In the genomic region with DNA sequence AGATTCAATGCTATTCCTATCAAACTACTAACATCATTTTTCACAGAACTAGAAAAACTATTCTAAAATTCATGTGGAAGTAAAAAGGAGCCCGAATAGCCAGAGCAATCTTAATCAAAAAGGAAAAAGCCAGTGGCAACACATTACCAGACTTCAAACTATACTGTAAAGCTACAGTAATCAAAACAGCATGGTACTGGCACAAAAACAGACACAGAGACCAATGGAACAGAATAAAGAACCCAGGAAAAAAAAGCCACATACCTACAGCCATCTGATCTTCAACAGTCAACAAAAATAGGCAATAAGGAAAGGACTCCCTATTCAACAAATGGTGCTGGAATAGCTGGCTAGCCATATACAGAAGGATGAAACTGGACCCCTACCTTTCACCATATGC, we compare ENCODE assay signal across 34 cellular contexts. TPM values are rescaled to one million over a fixed set of nuclear protein-coding genes. Genes with fewer than 3 reads are reported as not detected.
"Had no signal": no experiment of that assay in that cellular context is flagged by ENCODE, and none has a peak within 500 bp of the region (broad histone marks: within the 10 kb centered on the region; RNA-seq: fewer than 3 reads in every experiment).

No MANE protein-coding gene starts in this region.

- H3K4me1 ChIP-seq: adrenal gland, ascending aorta, body of pancreas, breast epithelium had no signal

- H3K4me3 ChIP-seq: adrenal gland, ascending aorta, body of pancreas, breast epithelium, cardiac muscle cell had no signal

- H3K36me3 ChIP-seq: adrenal gland, ascending aorta, brain microvascular endothelial cell, breast epithelium, cardiac muscle cell had no signal

- FAIRE-seq: astrocyte, bronchial epithelial cell had no signal

- ATAC-seq: activated naive CD4-positive, alpha-beta T cell treated with anti-CD3 and anti-CD28 coated beads, Interleukin-2, amount 50 U/mL, for 72 hours; activated naive CD8-positive, alpha-beta T cell treated with anti-CD3 and anti-CD28 coated beads, Interleukin-2, amount 50 U/mL, for 24 hours; activated T-cell treated with anti-CD3 and anti-CD28 coated beads, Interleukin-2, amount 50 U/mL, for 4 hours; activated T-cell treated with anti-CD3 and anti-CD28 coated beads, Interleukin-2, amount 50 U/mL, for 72 hours; activated T-helper 17 cell treated with anti-CD3 and anti-CD28 coated beads, Interleukin-2, amount 50 U/mL, for 72 hours; body of pancreas had no signal

- DNase-seq: activated effector memory CD4-positive, alpha-beta T cell treated with anti-CD3 and anti-CD28 coated beads, Interleukin-2, amount 50 U/mL, for 16 hours; activated effector memory CD4-positive, alpha-beta T cell treated with Interleukin-2 at 50 U/mL for 16 hours; activated gamma-delta T cell; activated gamma-delta T cell treated with Interleukin-2 at 50 U/mL for 16 hours; activated naive CD4-positive, alpha-beta T cell; activated naive CD4-positive, alpha-beta T cell treated with anti-CD3 and anti-CD28 coated beads for 36 hours; activated naive CD4-positive, alpha-beta T cell treated with anti-CD3 and anti-CD28 coated beads, Interleukin-2, amount 10 ng/mL, durations not matched to agents 7 days and 5 days; activated naive CD4-positive, alpha-beta T cell treated with anti-CD3 and anti-CD28 coated beads, Interleukin-2, amount 50 U/mL, for 16 hours; activated naive CD4-positive, alpha-beta T cell treated with Interleukin-2 at 50 U/mL for 16 hours; activated naive CD8-positive, alpha-beta T cell treated with anti-CD3 and anti-CD28 coated beads for 36 hours; activated naive CD8-positive, alpha-beta T cell treated with anti-CD3 and anti-CD28 coated beads, Interleukin-2, amount 10 ng/mL, durations not matched to agents 7 days and 5 days; activated naive CD8-positive, alpha-beta T cell treated with anti-CD3 and anti-CD28 coated beads, Interleukin-2, amount 50 U/mL, for 24 hours; activated T-cell treated with anti-CD3 and anti-CD28 coated beads, Interleukin-2, amount 50 U/mL, for 4 hours; activated T-cell treated with anti-CD3 and anti-CD28 coated beads, Interleukin-2, amount 50 U/mL, for 48 hours; activated T-cell treated with anti-CD3 and anti-CD28 coated beads, Interleukin-2, amount 50 U/mL, for 72 hours; adrenal gland; amniotic stem cell; amygdala; anterior cingulate cortex; aorta; body of pancreas; brain microvascular endothelial cell; caudate nucleus; central memory CD4-positive, alpha-beta T cell; cerebellar nuclear complex had no signal

- H3K27me3 ChIP-seq: adrenal gland, ascending aorta, body of pancreas, brain microvascular endothelial cell, breast epithelium, cardiac muscle cell had no signal

- H3K27ac ChIP-seq: adrenal gland, ascending aorta, body of pancreas, brain microvascular endothelial cell, breast epithelium, cardiac muscle cell had no signal

- H3K9me3 ChIP-seq: body of pancreas had no signal

RNA-seq across cellular contexts. Expression of a gene that starts 10.4 kb away (rescaled TPM):
- total RNA-seq: activated naive CD4-positive, alpha-beta T cell treated with anti-CD3 and anti-CD28 coated beads for 36 hours; activated naive CD4-positive, alpha-beta T cell treated with anti-CD3 and anti-CD28 coated beads, Interleukin-2, amount 50 U/mL, for 72 hours; activated naive CD8-positive, alpha-beta T cell treated with anti-CD3 and anti-CD28 coated beads for 36 hours; activated naive CD8-positive, alpha-beta T cell treated with anti-CD3 and anti-CD28 coated beads, Interleukin-2, amount 10 ng/mL, durations not matched to agents 7 days and 5 days; activated T-cell treated with anti-CD3 and anti-CD28 coated beads, Interleukin-2, amount 50 U/mL, for 4 hours; activated T-cell treated with anti-CD3 and anti-CD28 coated beads, Interleukin-2, amount 50 U/mL, for 72 hours; activated T-helper 1 cell treated with anti-CD3 and anti-CD28 coated beads, Interleukin-12 subunit alpha, Interleukin-12 subunit beta, Interleukin-2, Interleukin-4 antibody, amounts not matched to agents 30 ng/mL and 10 ng/mL and 1 ng/mL, durations not matched to agents 14 hours and 24 hours and 36 hours; activated T-helper 2 cell treated with anti-CD3 and anti-CD28 coated beads, Interferon-gamma antibody, Interleukin-2, Interleukin-4, amounts not matched to agents 10 μg/mL and 5 μg/mL and 100 μg/mL, durations not matched to agents 14 hours and 24 hours and 36 hours; aorta; ascending aorta; astrocyte; body of pancreas had no signal
